ENCODE assay signal across 11 cellular contexts in genomic region chr6:134170844-134171243, GRCh38.
DNase-seq lines count a peak whose midpoint lies in the region; ATAC-seq, FAIRE-seq and TF ChIP-seq lines count a peak whose summit lies in the region.
"Had no signal": no experiment of that assay in that cellular context is flagged by ENCODE, and none has a peak within 500 bp of the region (broad histone marks: within the 10 kb centered on the region; RNA-seq: fewer than 3 reads in every experiment).

No MANE protein-coding gene starts in this region.

- DNase-seq in D721Med (ENCODE audit: insufficient read length, low spot score) (no peak), T-helper 17 cell (no peak), fibroblast of pulmonary artery (ENCODE audit: low read depth) (peak; percentile 68), sigmoid colon (peak; percentile 70), NOMO-1 (lab: John Stamatoyannopoulos, UW; ENCODE audit: unreplicated experiment in 2 of 2) (no peak), NCI-H1092 (lab: John Stamatoyannopoulos, UW) (no peak), left lobe of liver (ENCODE audit: low spot score) (no peak)
- DNase-seq in stimulated activated CD8-positive, alpha-beta memory T cell treated with anti-CD3 and anti-CD28 coated beads, Interleukin-4, amount 100 ng/mL, for 48 hours = no peak
- DNase-seq: activated B cell treated with CpG ODN at 0.5 μM for 24 hours, NCI-H226 had no signal

- H3K4me3 ChIP-seq in fibroblast of pulmonary artery (replicated peaks; ENCODE audit: low read depth, low read length) = peak overlapping the region; percentile 90
- no peak overlapping the region for H3K4me3 ChIP-seq in sigmoid colon

- WGBS in sigmoid colon, 2 donors = 85 to 87% methylated on average over 10 of the region's 10 CpGs

- no peak overlapping the region for H3K27ac Mint-ChIP-seq in T-helper 17 cell
- H3K27ac Mint-ChIP-seq: activated B cell treated with CpG ODN at 0.5 μM for 24 hours had no signal

- H3K9me3 ChIP-seq in T-helper 17 cell (ENCODE audit: control insufficient read depth, low read length, poor library complexity, severe bottlenecking) = no peaks in the 10 kb centered on the region
- no peaks in the 10 kb centered on the region for H3K9me3 ChIP-seq in sigmoid colon
- H3K9me3 ChIP-seq: prostate gland had no signal

- TF ChIP-seq EP300 in sigmoid colon (IDR thresholded peaks at IDR 0.05) = no peak

- peaks cover 8% of the 10 kb centered on the region for H3K36me3 Mint-ChIP-seq in T-helper 17 cell (ENCODE audit: low read depth)

- H3K4me3 Mint-ChIP-seq in T-helper 17 cell = peak overlapping the region; percentile 33
- H3K4me3 Mint-ChIP-seq: activated B cell treated with CpG ODN at 0.5 μM for 24 hours had no signal

- ATAC-seq in T-helper 17 cell = no peak
- ATAC-seq in left lobe of liver = no peak

- TF ChIP-seq POLR2A in sigmoid colon (IDR thresholded peaks at IDR 0.05) = no peak

- TF ChIP-seq CTCF in D721Med (IDR thresholded peaks at IDR 0.05; ENCODE audit: insufficient read depth, missing control alignments) (no peak), fibroblast of pulmonary artery (IDR thresholded peaks at IDR 0.05; ENCODE audit: low read length, missing control alignments) (no peak), sigmoid colon (IDR thresholded peaks at IDR 0.05) (no peak)

- peaks cover 31% of the 10 kb centered on the region for H3K4me1 Mint-ChIP-seq in T-helper 17 cell

- H3K27me3 ChIP-seq in sigmoid colon = peaks cover 0 to 2% (median 0%) of the 10 kb centered on the region in 3 donors

- intact Hi-C loops in sigmoid colon (cut with DNase I) = loop anchor here (5.0 to 10.0 kb wide), 3 partner anchors 216 to 884 kb away; partner anchors contain the start of genes HBS1L and TBPL1

- H3K27me3 Mint-ChIP-seq in T-helper 17 cell = no peaks in the 10 kb centered on the region
- H3K27me3 Mint-ChIP-seq: activated B cell treated with CpG ODN at 0.5 μM for 24 hours had no signal

- H3K36me3 ChIP-seq in sigmoid colon = peaks cover 0 to 31% (median 4%) of the 10 kb centered on the region in 4 donors

- H3K4me1 ChIP-seq in sigmoid colon = peaks cover 0 to 13% (median 9%) of the 10 kb centered on the region in 4 donors

- no peak overlapping the region for H3K27ac ChIP-seq in sigmoid colon

- FAIRE-seq in D721Med (lab: Jason Lieb, UNC) = peak; percentile 21

Comparison
In these comparisons a context has a peak if more than half of its experiments do, and no peak if none do; other contexts are left out.
1. DNase-seq: peak in fibroblast of pulmonary artery (single experiment) and sigmoid colon (single experiment); none in D721Med (single experiment), T-helper 17 cell (0 of 3), NOMO-1 (0 of 2), stimulated activated CD8-positive, alpha-beta memory T cell treated with anti-CD3 and anti-CD28 coated beads, Interleukin-4, amount 100 ng/mL, for 48 hours (single experiment), NCI-H1092 (single experiment) and left lobe of liver (single experiment).